ENCODE assay signal across 19 cellular contexts in the genomic region with DNA sequence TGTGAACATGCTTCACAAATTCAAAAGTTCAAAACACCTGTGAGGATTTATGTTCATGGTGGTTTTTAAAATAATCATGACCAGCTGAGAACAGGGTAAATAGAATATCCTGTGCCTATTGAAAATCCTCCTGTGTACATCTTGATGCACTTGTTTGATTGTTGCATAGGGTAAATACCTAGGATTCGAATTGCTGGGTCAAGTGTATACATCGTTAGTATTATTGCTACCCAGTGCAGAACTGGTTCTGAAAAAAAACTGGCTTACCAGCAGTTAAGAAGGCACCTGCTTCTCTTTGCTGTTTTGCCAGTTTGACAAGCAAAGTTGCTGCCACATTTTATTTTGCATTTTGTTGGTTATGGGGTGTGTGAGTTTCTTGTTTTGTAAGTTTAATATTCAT.
"Had no signal": no experiment of that assay in that cellular context is flagged by ENCODE, and none has a peak within 500 bp of the region (broad histone marks: within the 10 kb centered on the region; RNA-seq: fewer than 3 reads in every experiment).

No MANE protein-coding gene starts in this region.

- ATAC-seq: activated CD4-positive, CD25-positive, alpha-beta regulatory T cell treated with anti-CD3 and anti-CD28 coated beads, Interleukin-2, amount 50 U/mL, for 24 hours; activated T-cell treated with anti-CD3 and anti-CD28 coated beads, Interleukin-2, amount 50 U/mL, for 72 hours; gastrocnemius medialis; left lobe of liver; natural killer cell; psoas muscle; right cardiac atrium had no signal

- DNase-seq: activated effector memory CD4-positive, alpha-beta T cell treated with anti-CD3 and anti-CD28 coated beads, Interleukin-2, amount 50 U/mL, for 16 hours; activated naive CD4-positive, alpha-beta T cell treated with anti-CD3 and anti-CD28 coated beads, Interleukin-2, amount 50 U/mL, for 16 hours; activated T-cell treated with anti-CD3 and anti-CD28 coated beads, Interleukin-2, amount 50 U/mL, for 72 hours; aorta; brain microvascular endothelial cell; central memory CD4-positive, alpha-beta T cell; erythroblast; gastrocnemius medialis; head of caudate nucleus; kidney; natural killer cell; ovary; psoas muscle; right cardiac atrium; stimulated activated CD4-positive, alpha-beta T cell treated with anti-CD3 and anti-CD28 coated beads, Interleukin-2, amount 100 ng/mL, for 24 hours; stimulated activated naive CD4-positive, alpha-beta T cell treated with Interleukin-2 at 50 U/mL for 16 hours; thyroid gland had no signal
